ENCODE assay signal across 6 cellular contexts in the genomic region with DNA sequence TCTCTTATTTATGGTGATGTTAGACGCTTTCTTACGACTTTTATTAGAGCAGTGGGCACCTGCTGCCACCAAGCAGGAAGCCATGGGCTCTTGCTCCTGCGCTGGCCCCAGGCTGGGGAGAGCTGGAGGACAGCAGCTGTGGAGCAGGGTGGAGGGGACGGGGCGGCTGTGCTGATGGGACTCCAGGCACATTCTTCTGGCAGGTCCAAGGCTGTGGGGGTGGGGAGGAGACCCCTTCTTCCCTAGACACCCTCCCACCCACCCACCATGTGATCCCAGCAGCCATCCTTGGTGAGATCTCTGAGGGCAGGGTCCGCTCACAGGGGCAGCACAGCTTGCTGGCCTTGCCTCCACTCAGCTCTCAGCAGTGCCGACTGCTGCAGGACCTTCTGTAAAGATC.
"Had no signal": no experiment of that assay in that cellular context is flagged by ENCODE, and none has a peak within 500 bp of the region (broad histone marks: within the 10 kb centered on the region; RNA-seq: fewer than 3 reads in every experiment).

No MANE protein-coding gene starts in this region.

- H3K27ac ChIP-seq: HL-60 had no signal

- H3K4me3 Mint-ChIP-seq: IgD-negative memory B cell had no signal

- H3K4me3 ChIP-seq: K562 had no signal

- H3K27ac Mint-ChIP-seq: IgD-negative memory B cell had no signal

- H3K36me3 Mint-ChIP-seq: IgD-negative memory B cell had no signal

- DNase-seq: IMR-90, KBM-7 had no signal

- H3K4me1 Mint-ChIP-seq: IgD-negative memory B cell had no signal

- ATAC-seq: HepG2, K562 had no signal
